2 cellular contexts compared by ENCODE assay signal in the genomic region with DNA sequence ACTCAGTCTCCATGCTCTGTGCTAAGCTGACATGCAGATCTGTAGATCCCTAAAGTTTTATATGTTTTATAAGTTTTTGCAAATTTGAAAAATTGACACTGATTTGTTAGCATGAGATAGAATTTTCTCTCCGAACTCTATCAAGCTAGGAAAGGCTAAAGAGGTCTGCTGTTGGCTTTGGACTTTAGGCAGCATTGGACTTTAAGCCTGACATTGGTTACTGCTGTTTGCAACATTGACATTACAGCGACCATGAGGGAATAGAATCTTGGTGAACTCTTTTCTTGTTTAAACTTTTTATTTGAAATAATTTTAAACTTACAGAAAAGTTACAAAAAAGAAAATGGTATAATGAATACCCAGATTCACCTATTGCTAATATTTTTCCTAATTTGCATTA.
TF ChIP-seq lines count a peak whose summit lies in the region.

No MANE protein-coding gene starts in this region.

TF ChIP-seq in HepG2, 621 proteins besides CTCF, POLR2A, EP300 and RAD21 (continued from another document and continues in another):
- TF ChIP-seq NCOA2 (CRISPR knock-in tag; IDR thresholded peaks at IDR 0.05) (no peak), NCOR1 (IDR thresholded peaks at IDR 0.05; ENCODE audit: borderline replicate concordance, low read length) (peak; percentile 59; the same call in 1 of the 2 replicates), ZNF12 (CRISPR knock-in tag; IDR thresholded peaks at IDR 0.05) (no peak), MAFK (conservative IDR thresholded peaks at IDR 0.05 in 1 of 2, IDR thresholded peaks at IDR 0.05 in 1 of 2; ENCODE audit: low read length in 2 of 2) (peak in 1 of 2 experiments; percentile 16; a peak in 1 of 4 replicates), SP2 (CRISPR knock-in tag; IDR thresholded peaks at IDR 0.05) (no peak), ZNF414 (CRISPR knock-in tag; IDR thresholded peaks at IDR 0.05) (no peak), GFI1 (CRISPR knock-in tag; IDR thresholded peaks at IDR 0.05; ENCODE audit: borderline replicate concordance) (no peak), ZNF644 (CRISPR knock-in tag; IDR thresholded peaks at IDR 0.05; ENCODE audit: low read depth) (peak; percentile 52; the same call in 1 of the 2 replicates), MTF1 (CRISPR knock-in tag; IDR thresholded peaks at IDR 0.05) (no peak), ZFP37 (CRISPR knock-in tag; IDR thresholded peaks at IDR 0.05; ENCODE audit: borderline replicate concordance) (no peak), ZIK1 (CRISPR knock-in tag; IDR thresholded peaks at IDR 0.05; ENCODE audit: borderline replicate concordance, low read depth) (no peak), ZNF329 (CRISPR knock-in tag; IDR thresholded peaks at IDR 0.05; ENCODE audit: low read depth) (no peak), STAG1 (CRISPR knock-in tag; IDR thresholded peaks at IDR 0.05) (no peak), ZNF350 (CRISPR knock-in tag; IDR thresholded peaks at IDR 0.05; ENCODE audit: borderline replicate concordance, low read depth) (no peak), ZNF720 (CRISPR knock-in tag; IDR thresholded peaks at IDR 0.05) (no peak), XBP1 (CRISPR knock-in tag; IDR thresholded peaks at IDR 0.05) (no peak), RFXAP (CRISPR knock-in tag; IDR thresholded peaks at IDR 0.05; ENCODE audit: borderline replicate concordance) (no peak), NCOA5 (CRISPR knock-in tag; IDR thresholded peaks at IDR 0.05) (no peak), RFX1 (IDR thresholded peaks at IDR 0.05) (no peak), ZBTB1 (CRISPR knock-in tag; IDR thresholded peaks at IDR 0.05; ENCODE audit: borderline replicate concordance) (no peak), GATAD1 (CRISPR knock-in tag; IDR thresholded peaks at IDR 0.05) (no peak), FOXC1 (CRISPR knock-in tag; IDR thresholded peaks at IDR 0.05; ENCODE audit: borderline replicate concordance) (no peak), ATF3 (CRISPR knock-in tag; IDR thresholded peaks at IDR 0.05) (no peak), ZFP36 (IDR thresholded peaks at IDR 0.05; ENCODE audit: borderline replicate concordance, low read depth, low read length, partially characterized antibody) (no peak), ZBTB42 (CRISPR knock-in tag; IDR thresholded peaks at IDR 0.05) (no peak), HNF1B (CRISPR knock-in tag; IDR thresholded peaks at IDR 0.05) (no peak), ZNF230 (CRISPR knock-in tag; IDR thresholded peaks at IDR 0.05) (no peak), RCOR2 (CRISPR knock-in tag; IDR thresholded peaks at IDR 0.05) (no peak), ZNF547 (CRISPR knock-in tag; IDR thresholded peaks at IDR 0.05) (no peak)
- TF ChIP-seq, protein P1, sequence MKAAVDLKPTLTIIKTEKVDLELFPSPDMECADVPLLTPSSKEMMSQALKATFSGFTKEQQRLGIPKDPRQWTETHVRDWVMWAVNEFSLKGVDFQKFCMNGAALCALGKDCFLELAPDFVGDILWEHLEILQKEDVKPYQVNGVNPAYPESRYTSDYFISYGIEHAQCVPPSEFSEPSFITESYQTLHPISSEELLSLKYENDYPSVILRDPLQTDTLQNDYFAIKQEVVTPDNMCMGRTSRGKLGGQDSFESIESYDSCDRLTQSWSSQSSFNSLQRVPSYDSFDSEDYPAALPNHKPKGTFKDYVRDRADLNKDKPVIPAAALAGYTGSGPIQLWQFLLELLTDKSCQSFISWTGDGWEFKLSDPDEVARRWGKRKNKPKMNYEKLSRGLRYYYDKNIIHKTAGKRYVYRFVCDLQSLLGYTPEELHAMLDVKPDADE (CRISPR knock-in tag; IDR thresholded peaks at IDR 0.05) = no peak
- TF ChIP-seq, protein P2, sequence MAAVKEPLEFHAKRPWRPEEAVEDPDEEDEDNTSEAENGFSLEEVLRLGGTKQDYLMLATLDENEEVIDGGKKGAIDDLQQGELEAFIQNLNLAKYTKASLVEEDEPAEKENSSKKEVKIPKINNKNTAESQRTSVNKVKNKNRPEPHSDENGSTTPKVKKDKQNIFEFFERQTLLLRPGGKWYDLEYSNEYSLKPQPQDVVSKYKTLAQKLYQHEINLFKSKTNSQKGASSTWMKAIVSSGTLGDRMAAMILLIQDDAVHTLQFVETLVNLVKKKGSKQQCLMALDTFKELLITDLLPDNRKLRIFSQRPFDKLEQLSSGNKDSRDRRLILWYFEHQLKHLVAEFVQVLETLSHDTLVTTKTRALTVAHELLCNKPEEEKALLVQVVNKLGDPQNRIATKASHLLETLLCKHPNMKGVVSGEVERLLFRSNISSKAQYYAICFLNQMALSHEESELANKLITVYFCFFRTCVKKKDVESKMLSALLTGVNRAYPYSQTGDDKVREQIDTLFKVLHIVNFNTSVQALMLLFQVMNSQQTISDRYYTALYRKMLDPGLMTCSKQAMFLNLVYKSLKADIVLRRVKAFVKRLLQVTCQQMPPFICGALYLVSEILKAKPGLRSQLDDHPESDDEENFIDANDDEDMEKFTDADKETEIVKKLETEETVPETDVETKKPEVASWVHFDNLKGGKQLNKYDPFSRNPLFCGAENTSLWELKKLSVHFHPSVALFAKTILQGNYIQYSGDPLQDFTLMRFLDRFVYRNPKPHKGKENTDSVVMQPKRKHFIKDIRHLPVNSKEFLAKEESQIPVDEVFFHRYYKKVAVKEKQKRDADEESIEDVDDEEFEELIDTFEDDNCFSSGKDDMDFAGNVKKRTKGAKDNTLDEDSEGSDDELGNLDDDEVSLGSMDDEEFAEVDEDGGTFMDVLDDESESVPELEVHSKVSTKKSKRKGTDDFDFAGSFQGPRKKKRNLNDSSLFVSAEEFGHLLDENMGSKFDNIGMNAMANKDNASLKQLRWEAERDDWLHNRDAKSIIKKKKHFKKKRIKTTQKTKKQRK (IDR thresholded peaks at IDR 0.05; ENCODE audit: low read length) = no peak

TF ChIP-seq in liver, 16 proteins besides CTCF, POLR2A, EP300 and RAD21 (continued from another document):
- TF ChIP-seq, protein P3, sequence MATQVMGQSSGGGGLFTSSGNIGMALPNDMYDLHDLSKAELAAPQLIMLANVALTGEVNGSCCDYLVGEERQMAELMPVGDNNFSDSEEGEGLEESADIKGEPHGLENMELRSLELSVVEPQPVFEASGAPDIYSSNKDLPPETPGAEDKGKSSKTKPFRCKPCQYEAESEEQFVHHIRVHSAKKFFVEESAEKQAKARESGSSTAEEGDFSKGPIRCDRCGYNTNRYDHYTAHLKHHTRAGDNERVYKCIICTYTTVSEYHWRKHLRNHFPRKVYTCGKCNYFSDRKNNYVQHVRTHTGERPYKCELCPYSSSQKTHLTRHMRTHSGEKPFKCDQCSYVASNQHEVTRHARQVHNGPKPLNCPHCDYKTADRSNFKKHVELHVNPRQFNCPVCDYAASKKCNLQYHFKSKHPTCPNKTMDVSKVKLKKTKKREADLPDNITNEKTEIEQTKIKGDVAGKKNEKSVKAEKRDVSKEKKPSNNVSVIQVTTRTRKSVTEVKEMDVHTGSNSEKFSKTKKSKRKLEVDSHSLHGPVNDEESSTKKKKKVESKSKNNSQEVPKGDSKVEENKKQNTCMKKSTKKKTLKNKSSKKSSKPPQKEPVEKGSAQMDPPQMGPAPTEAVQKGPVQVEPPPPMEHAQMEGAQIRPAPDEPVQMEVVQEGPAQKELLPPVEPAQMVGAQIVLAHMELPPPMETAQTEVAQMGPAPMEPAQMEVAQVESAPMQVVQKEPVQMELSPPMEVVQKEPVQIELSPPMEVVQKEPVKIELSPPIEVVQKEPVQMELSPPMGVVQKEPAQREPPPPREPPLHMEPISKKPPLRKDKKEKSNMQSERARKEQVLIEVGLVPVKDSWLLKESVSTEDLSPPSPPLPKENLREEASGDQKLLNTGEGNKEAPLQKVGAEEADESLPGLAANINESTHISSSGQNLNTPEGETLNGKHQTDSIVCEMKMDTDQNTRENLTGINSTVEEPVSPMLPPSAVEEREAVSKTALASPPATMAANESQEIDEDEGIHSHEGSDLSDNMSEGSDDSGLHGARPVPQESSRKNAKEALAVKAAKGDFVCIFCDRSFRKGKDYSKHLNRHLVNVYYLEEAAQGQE (IDR thresholded peaks at IDR 0.05) = no peak
- TF ChIP-seq SP1 (IDR thresholded peaks at IDR 0.05) (peak; percentile 93), GABPA (IDR thresholded peaks at IDR 0.05 in 1 of 2, conservative IDR thresholded peaks at IDR 0.05 in 1 of 2) (no peak), EGR1 (IDR thresholded peaks at IDR 0.05; ENCODE audit: low read depth in 2 of 2) (no peak), RXRA (IDR thresholded peaks at IDR 0.05) (peak; percentile 52 to 61), JUND (IDR thresholded peaks at IDR 0.05) (no peak), NR2F2 (IDR thresholded peaks at IDR 0.05) (no peak), ATF3 (IDR thresholded peaks at IDR 0.05) (no peak)
